ENCODE assay signal across 1 cellular context in the genomic region with DNA sequence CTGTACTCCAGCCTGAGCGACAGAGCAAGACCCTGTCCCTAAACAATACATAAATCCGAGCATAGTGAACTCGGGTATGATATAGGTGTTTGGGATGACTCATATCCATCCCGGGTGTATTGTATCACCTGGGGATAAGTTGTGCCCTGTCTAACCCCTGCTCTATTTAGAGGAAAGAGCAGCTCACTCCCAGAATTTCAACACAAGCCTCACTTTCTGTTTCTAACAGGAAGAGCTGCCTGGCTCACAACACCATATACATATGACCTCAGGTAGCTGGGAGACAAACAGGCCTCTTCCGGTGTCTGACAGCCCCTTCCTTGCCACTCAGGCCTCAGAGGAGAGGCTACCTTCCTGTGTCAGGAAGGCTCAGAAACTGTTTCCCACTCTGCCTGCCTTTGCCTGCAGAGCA.
TF ChIP-seq lines count a peak whose summit lies in the region.

No MANE protein-coding gene starts in this region.

TF ChIP-seq in GM12878, 131 proteins besides CTCF, POLR2A, EP300 and RAD21 (continued from another document and continues in another):
- TF ChIP-seq GATAD2B (conservative IDR thresholded peaks at IDR 0.05; ENCODE audit: low read depth) = 0 out of 2 replicates have a peak, but pooled peaks have one; percentile 26
- TF ChIP-seq GABPA (IDR thresholded peaks at IDR 0.05; ENCODE audit: low read depth) = peak; percentile 60; the same call in 1 of the 2 replicates
- peak; percentile 74 for TF ChIP-seq ATF7 (IDR thresholded peaks at IDR 0.05; ENCODE audit: low read depth)
- no peak for TF ChIP-seq SMAD5 (IDR thresholded peaks at IDR 0.05; ENCODE audit: low read depth)
- TF ChIP-seq ZNF217 (IDR thresholded peaks at IDR 0.05) = no peak
- TF ChIP-seq CBX3 (IDR thresholded peaks at IDR 0.05; ENCODE audit: borderline replicate concordance, low read depth) = no peak
- no peak for TF ChIP-seq TBL1XR1 (IDR thresholded peaks at IDR 0.05; ENCODE audit: low read depth, low read length)
- TF ChIP-seq, protein P1, sequence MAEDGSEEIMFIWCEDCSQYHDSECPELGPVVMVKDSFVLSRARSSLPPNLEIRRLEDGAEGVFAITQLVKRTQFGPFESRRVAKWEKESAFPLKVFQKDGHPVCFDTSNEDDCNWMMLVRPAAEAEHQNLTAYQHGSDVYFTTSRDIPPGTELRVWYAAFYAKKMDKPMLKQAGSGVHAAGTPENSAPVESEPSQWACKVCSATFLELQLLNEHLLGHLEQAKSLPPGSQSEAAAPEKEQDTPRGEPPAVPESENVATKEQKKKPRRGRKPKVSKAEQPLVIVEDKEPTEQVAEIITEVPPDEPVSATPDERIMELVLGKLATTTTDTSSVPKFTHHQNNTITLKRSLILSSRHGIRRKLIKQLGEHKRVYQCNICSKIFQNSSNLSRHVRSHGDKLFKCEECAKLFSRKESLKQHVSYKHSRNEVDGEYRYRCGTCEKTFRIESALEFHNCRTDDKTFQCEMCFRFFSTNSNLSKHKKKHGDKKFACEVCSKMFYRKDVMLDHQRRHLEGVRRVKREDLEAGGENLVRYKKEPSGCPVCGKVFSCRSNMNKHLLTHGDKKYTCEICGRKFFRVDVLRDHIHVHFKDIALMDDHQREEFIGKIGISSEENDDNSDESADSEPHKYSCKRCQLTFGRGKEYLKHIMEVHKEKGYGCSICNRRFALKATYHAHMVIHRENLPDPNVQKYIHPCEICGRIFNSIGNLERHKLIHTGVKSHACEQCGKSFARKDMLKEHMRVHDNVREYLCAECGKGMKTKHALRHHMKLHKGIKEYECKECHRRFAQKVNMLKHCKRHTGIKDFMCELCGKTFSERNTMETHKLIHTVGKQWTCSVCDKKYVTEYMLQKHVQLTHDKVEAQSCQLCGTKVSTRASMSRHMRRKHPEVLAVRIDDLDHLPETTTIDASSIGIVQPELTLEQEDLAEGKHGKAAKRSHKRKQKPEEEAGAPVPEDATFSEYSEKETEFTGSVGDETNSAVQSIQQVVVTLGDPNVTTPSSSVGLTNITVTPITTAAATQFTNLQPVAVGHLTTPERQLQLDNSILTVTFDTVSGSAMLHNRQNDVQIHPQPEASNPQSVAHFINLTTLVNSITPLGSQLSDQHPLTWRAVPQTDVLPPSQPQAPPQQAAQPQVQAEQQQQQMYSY (CRISPR knock-in tag; IDR thresholded peaks at IDR 0.05) = no peak
- no peak for TF ChIP-seq CHD2 (IDR thresholded peaks at IDR 0.05; ENCODE audit: borderline replicate concordance, low read depth, low read length)
- TF ChIP-seq SIN3A (IDR thresholded peaks at IDR 0.05; ENCODE audit: low read depth, low read length) = no peak
- no peak for TF ChIP-seq SIX5 (IDR thresholded peaks at IDR 0.05; ENCODE audit: low read depth, low read length, severe bottlenecking)
- TF ChIP-seq BRCA1 (IDR thresholded peaks at IDR 0.05; ENCODE audit: low read depth, low read length) = no peak
- TF ChIP-seq FOS (IDR thresholded peaks at IDR 0.05; ENCODE audit: borderline replicate concordance, extremely low read depth, insufficient read length) = no peak
- no peak for TF ChIP-seq YBX1 (IDR thresholded peaks at IDR 0.05)
- TF ChIP-seq TAF1 (IDR thresholded peaks at IDR 0.05; ENCODE audit: borderline replicate concordance, low read depth, low read length) = no peak
- TF ChIP-seq NR2C1 (IDR thresholded peaks at IDR 0.05) = no peak; the same call in 1 of the 2 replicates
- TF ChIP-seq ASH2L (IDR thresholded peaks at IDR 0.05; ENCODE audit: borderline replicate concordance, low read depth) = 0 out of 2 replicates have a peak, but pooled peaks have one; percentile 63
- TF ChIP-seq ESRRA (IDR thresholded peaks at IDR 0.05; ENCODE audit: low read length) = no peak
- 0 out of 2 replicates have a peak, but pooled peaks have one; percentile 38 for TF ChIP-seq NR2F1 (conservative IDR thresholded peaks at IDR 0.05)
- TF ChIP-seq RBBP5 (conservative IDR thresholded peaks at IDR 0.05) = no peak
- TF ChIP-seq, protein P2, sequence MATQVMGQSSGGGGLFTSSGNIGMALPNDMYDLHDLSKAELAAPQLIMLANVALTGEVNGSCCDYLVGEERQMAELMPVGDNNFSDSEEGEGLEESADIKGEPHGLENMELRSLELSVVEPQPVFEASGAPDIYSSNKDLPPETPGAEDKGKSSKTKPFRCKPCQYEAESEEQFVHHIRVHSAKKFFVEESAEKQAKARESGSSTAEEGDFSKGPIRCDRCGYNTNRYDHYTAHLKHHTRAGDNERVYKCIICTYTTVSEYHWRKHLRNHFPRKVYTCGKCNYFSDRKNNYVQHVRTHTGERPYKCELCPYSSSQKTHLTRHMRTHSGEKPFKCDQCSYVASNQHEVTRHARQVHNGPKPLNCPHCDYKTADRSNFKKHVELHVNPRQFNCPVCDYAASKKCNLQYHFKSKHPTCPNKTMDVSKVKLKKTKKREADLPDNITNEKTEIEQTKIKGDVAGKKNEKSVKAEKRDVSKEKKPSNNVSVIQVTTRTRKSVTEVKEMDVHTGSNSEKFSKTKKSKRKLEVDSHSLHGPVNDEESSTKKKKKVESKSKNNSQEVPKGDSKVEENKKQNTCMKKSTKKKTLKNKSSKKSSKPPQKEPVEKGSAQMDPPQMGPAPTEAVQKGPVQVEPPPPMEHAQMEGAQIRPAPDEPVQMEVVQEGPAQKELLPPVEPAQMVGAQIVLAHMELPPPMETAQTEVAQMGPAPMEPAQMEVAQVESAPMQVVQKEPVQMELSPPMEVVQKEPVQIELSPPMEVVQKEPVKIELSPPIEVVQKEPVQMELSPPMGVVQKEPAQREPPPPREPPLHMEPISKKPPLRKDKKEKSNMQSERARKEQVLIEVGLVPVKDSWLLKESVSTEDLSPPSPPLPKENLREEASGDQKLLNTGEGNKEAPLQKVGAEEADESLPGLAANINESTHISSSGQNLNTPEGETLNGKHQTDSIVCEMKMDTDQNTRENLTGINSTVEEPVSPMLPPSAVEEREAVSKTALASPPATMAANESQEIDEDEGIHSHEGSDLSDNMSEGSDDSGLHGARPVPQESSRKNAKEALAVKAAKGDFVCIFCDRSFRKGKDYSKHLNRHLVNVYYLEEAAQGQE (IDR thresholded peaks at IDR 0.05; ENCODE audit: low read depth, low read length) = no peak
- TF ChIP-seq, protein P3, sequence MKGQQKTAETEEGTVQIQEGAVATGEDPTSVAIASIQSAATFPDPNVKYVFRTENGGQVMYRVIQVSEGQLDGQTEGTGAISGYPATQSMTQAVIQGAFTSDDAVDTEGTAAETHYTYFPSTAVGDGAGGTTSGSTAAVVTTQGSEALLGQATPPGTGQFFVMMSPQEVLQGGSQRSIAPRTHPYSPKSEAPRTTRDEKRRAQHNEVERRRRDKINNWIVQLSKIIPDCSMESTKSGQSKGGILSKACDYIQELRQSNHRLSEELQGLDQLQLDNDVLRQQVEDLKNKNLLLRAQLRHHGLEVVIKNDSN (IDR thresholded peaks at IDR 0.05; ENCODE audit: borderline replicate concordance, extremely low read length, insufficient read depth, low read depth, low read length) = no peak
- TF ChIP-seq SMC3 (IDR thresholded peaks at IDR 0.05; ENCODE audit: borderline replicate concordance, low read length) = no peak
- TF ChIP-seq FOXK2 (IDR thresholded peaks at IDR 0.05) = peak; percentile 48; the same call in 1 of the 2 replicates
- no peak for TF ChIP-seq SUZ12 (IDR thresholded peaks at IDR 0.05; ENCODE audit: unreplicated experiment)
- no peak for TF ChIP-seq HDAC2 (IDR thresholded peaks at IDR 0.05)
- no peak for TF ChIP-seq PML (IDR thresholded peaks at IDR 0.05; ENCODE audit: low read length)
- peak; percentile 60; the same call in 1 of the 2 replicates for TF ChIP-seq POLR2AphosphoS5 (IDR thresholded peaks at IDR 0.05; ENCODE audit: low read length)
- TF ChIP-seq, protein P4, sequence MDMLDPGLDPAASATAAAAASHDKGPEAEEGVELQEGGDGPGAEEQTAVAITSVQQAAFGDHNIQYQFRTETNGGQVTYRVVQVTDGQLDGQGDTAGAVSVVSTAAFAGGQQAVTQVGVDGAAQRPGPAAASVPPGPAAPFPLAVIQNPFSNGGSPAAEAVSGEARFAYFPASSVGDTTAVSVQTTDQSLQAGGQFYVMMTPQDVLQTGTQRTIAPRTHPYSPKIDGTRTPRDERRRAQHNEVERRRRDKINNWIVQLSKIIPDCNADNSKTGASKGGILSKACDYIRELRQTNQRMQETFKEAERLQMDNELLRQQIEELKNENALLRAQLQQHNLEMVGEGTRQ (IDR thresholded peaks at IDR 0.05; ENCODE audit: borderline replicate concordance, low read depth, low read length) = no peak
- TF ChIP-seq, protein P5, sequence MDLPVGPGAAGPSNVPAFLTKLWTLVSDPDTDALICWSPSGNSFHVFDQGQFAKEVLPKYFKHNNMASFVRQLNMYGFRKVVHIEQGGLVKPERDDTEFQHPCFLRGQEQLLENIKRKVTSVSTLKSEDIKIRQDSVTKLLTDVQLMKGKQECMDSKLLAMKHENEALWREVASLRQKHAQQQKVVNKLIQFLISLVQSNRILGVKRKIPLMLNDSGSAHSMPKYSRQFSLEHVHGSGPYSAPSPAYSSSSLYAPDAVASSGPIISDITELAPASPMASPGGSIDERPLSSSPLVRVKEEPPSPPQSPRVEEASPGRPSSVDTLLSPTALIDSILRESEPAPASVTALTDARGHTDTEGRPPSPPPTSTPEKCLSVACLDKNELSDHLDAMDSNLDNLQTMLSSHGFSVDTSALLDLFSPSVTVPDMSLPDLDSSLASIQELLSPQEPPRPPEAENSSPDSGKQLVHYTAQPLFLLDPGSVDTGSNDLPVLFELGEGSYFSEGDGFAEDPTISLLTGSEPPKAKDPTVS (IDR thresholded peaks at IDR 0.05; ENCODE audit: low read depth, low read length) = no peak
- no peak for TF ChIP-seq PAX5 (IDR thresholded peaks at IDR 0.05; ENCODE audit: borderline replicate concordance, low read depth, low read length)
- no peak for TF ChIP-seq MYC (IDR thresholded peaks at IDR 0.05; ENCODE audit: insufficient read depth, insufficient read length, insufficient replicate concordance, low read length, severe bottlenecking)
- TF ChIP-seq, protein P6, sequence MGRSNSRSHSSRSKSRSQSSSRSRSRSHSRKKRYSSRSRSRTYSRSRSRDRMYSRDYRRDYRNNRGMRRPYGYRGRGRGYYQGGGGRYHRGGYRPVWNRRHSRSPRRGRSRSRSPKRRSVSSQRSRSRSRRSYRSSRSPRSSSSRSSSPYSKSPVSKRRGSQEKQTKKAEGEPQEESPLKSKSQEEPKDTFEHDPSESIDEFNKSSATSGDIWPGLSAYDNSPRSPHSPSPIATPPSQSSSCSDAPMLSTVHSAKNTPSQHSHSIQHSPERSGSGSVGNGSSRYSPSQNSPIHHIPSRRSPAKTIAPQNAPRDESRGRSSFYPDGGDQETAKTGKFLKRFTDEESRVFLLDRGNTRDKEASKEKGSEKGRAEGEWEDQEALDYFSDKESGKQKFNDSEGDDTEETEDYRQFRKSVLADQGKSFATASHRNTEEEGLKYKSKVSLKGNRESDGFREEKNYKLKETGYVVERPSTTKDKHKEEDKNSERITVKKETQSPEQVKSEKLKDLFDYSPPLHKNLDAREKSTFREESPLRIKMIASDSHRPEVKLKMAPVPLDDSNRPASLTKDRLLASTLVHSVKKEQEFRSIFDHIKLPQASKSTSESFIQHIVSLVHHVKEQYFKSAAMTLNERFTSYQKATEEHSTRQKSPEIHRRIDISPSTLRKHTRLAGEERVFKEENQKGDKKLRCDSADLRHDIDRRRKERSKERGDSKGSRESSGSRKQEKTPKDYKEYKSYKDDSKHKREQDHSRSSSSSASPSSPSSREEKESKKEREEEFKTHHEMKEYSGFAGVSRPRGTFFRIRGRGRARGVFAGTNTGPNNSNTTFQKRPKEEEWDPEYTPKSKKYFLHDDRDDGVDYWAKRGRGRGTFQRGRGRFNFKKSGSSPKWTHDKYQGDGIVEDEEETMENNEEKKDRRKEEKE (IDR thresholded peaks at IDR 0.05) = no peak
- TF ChIP-seq SMARCA5 (IDR thresholded peaks at IDR 0.05) = no peak
- TF ChIP-seq ETV6 (conservative IDR thresholded peaks at IDR 0.05 in 1 of 2, IDR thresholded peaks at IDR 0.05 in 1 of 2; ENCODE audit: borderline replicate concordance in 1 of 2, low read depth in 1 of 2) = peak in 1 of 2 experiments; percentile 21; a peak in 1 of 4 replicates
- no peak for TF ChIP-seq NR2C2 (IDR thresholded peaks at IDR 0.05; ENCODE audit: borderline replicate concordance, control insufficient read depth, insufficient read length, low read depth)
- no peak for TF ChIP-seq ZNF274 (IDR thresholded peaks at IDR 0.05; ENCODE audit: insufficient read depth, insufficient read length)
- TF ChIP-seq, protein P7, sequence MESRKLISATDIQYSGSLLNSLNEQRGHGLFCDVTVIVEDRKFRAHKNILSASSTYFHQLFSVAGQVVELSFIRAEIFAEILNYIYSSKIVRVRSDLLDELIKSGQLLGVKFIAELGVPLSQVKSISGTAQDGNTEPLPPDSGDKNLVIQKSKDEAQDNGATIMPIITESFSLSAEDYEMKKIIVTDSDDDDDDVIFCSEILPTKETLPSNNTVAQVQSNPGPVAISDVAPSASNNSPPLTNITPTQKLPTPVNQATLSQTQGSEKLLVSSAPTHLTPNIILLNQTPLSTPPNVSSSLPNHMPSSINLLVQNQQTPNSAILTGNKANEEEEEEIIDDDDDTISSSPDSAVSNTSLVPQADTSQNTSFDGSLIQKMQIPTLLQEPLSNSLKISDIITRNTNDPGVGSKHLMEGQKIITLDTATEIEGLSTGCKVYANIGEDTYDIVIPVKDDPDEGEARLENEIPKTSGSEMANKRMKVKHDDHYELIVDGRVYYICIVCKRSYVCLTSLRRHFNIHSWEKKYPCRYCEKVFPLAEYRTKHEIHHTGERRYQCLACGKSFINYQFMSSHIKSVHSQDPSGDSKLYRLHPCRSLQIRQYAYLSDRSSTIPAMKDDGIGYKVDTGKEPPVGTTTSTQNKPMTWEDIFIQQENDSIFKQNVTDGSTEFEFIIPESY (IDR thresholded peaks at IDR 0.05) = no peak
- TF ChIP-seq, protein P8, sequence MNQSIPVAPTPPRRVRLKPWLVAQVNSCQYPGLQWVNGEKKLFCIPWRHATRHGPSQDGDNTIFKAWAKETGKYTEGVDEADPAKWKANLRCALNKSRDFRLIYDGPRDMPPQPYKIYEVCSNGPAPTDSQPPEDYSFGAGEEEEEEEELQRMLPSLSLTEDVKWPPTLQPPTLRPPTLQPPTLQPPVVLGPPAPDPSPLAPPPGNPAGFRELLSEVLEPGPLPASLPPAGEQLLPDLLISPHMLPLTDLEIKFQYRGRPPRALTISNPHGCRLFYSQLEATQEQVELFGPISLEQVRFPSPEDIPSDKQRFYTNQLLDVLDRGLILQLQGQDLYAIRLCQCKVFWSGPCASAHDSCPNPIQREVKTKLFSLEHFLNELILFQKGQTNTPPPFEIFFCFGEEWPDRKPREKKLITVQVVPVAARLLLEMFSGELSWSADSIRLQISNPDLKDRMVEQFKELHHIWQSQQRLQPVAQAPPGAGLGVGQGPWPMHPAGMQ (IDR thresholded peaks at IDR 0.05; ENCODE audit: borderline replicate concordance) = no peak
- no peak; a peak in 1 of 4 replicates for TF ChIP-seq BHLHE40 (IDR thresholded peaks at IDR 0.05; ENCODE audit: borderline replicate concordance in 1 of 2, low read depth in 2 of 2, low read length in 1 of 2)
- TF ChIP-seq MXI1 (IDR thresholded peaks at IDR 0.05; ENCODE audit: low read depth, low read length) = no peak
- TF ChIP-seq ZNF384 (IDR thresholded peaks at IDR 0.05; ENCODE audit: borderline replicate concordance, low read depth, low read length) = no peak
- no peak for TF ChIP-seq RB1 (IDR thresholded peaks at IDR 0.05; ENCODE audit: borderline replicate concordance)
- TF ChIP-seq SPI1 (IDR thresholded peaks at IDR 0.05; ENCODE audit: borderline replicate concordance, insufficient read depth, low read depth, low read length) = no peak
- TF ChIP-seq WRNIP1 (IDR thresholded peaks at IDR 0.05; ENCODE audit: borderline replicate concordance, low read depth, low read length) = no peak
